In genomic region chr17:81528651-81529436, GRCh38 we compare ENCODE assay signal across 1 cellular context.
TF ChIP-seq lines count a peak whose summit lies in the region.

No MANE protein-coding gene starts in this region.

TF ChIP-seq in HepG2, 621 proteins besides CTCF, POLR2A, EP300 and RAD21 (continued from another document):
- TF ChIP-seq, protein P1, sequence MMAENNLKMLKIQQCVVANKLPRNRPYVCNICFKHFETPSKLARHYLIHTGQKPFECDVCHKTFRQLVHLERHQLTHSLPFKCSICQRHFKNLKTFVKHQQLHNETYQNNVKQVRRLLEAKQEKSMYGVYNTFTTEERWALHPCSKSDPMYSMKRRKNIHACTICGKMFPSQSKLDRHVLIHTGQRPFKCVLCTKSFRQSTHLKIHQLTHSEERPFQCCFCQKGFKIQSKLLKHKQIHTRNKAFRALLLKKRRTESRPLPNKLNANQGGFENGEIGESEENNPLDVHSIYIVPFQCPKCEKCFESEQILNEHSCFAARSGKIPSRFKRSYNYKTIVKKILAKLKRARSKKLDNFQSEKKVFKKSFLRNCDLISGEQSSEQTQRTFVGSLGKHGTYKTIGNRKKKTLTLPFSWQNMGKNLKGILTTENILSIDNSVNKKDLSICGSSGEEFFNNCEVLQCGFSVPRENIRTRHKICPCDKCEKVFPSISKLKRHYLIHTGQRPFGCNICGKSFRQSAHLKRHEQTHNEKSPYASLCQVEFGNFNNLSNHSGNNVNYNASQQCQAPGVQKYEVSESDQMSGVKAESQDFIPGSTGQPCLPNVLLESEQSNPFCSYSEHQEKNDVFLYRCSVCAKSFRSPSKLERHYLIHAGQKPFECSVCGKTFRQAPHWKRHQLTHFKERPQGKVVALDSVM (CRISPR knock-in tag; IDR thresholded peaks at IDR 0.05), result no peak
- TF ChIP-seq ZNF605 (CRISPR knock-in tag; IDR thresholded peaks at IDR 0.05) (0 out of 2 replicates have a peak, but pooled peaks have one; percentile 30), KLF11 (CRISPR knock-in tag; IDR thresholded peaks at IDR 0.05) (no peak), ZBTB7A (CRISPR knock-in tag; IDR thresholded peaks at IDR 0.05) (0 out of 2 replicates have a peak, but pooled peaks have one; percentile 22), ZNF557 (CRISPR knock-in tag; IDR thresholded peaks at IDR 0.05) (no peak), KDM3A (CRISPR knock-in tag; IDR thresholded peaks at IDR 0.05; ENCODE audit: low read depth) (no peak), ZFYVE20 (CRISPR knock-in tag; IDR thresholded peaks at IDR 0.05; ENCODE audit: borderline replicate concordance, low read depth) (no peak), SYNCRIP (IDR thresholded peaks at IDR 0.05; ENCODE audit: insufficient read depth, low read depth, low read length) (no peak), NCOA1 (CRISPR knock-in tag; IDR thresholded peaks at IDR 0.05) (no peak), POLR2AphosphoS5 (IDR thresholded peaks at IDR 0.05; ENCODE audit: low read depth, low read length) (no peak), SP1 (IDR thresholded peaks at IDR 0.05) (no peak), SP1 (CRISPR knock-in tag; IDR thresholded peaks at IDR 0.05) (no peak), ZNF20 (CRISPR knock-in tag; IDR thresholded peaks at IDR 0.05) (no peak), HOXD1 (CRISPR knock-in tag; IDR thresholded peaks at IDR 0.05) (no peak), PITX1 (CRISPR knock-in tag; IDR thresholded peaks at IDR 0.05) (no peak), ZNF777 (CRISPR knock-in tag; IDR thresholded peaks at IDR 0.05) (peak; percentile 63; the same call in 1 of the 2 replicates), IKZF5 (CRISPR knock-in tag; IDR thresholded peaks at IDR 0.05) (0 out of 2 replicates have a peak, but pooled peaks have one; percentile 24), ZNF343 (CRISPR knock-in tag; IDR thresholded peaks at IDR 0.05) (0 out of 2 replicates have a peak, but pooled peaks have one; percentile 44), AKAP8 (CRISPR knock-in tag; IDR thresholded peaks at IDR 0.05) (no peak), ZBTB38 (CRISPR knock-in tag; IDR thresholded peaks at IDR 0.05) (no peak), ELF1 (CRISPR knock-in tag; IDR thresholded peaks at IDR 0.05) (peak; percentile 41; the same call in 1 of the 2 replicates), ZNF280D (CRISPR knock-in tag; IDR thresholded peaks at IDR 0.05) (0 out of 2 replicates have a peak, but pooled peaks have one; percentile 32), ZNF788 (CRISPR knock-in tag; IDR thresholded peaks at IDR 0.05; ENCODE audit: borderline replicate concordance) (0 out of 2 replicates have a peak, but pooled peaks have one; percentile 17), ZNF432 (CRISPR knock-in tag; IDR thresholded peaks at IDR 0.05; ENCODE audit: borderline replicate concordance) (no peak), ZBTB46 (CRISPR knock-in tag; IDR thresholded peaks at IDR 0.05; ENCODE audit: borderline replicate concordance) (no peak), ZNF333 (CRISPR knock-in tag; IDR thresholded peaks at IDR 0.05; ENCODE audit: borderline replicate concordance) (no peak), NFYB (CRISPR knock-in tag; IDR thresholded peaks at IDR 0.05) (no peak), PHF8 (CRISPR knock-in tag; IDR thresholded peaks at IDR 0.05) (peak; percentile 32; the same call in 1 of the 2 replicates), ZNF589 (CRISPR knock-in tag; conservative IDR thresholded peaks at IDR 0.05) (0 out of 2 replicates have a peak, but pooled peaks have one; percentile 49), SPEN (CRISPR knock-in tag; IDR thresholded peaks at IDR 0.05; ENCODE audit: low read depth) (no peak), ZNF510 (CRISPR knock-in tag; IDR thresholded peaks at IDR 0.05; ENCODE audit: low read depth) (no peak), STAT5B (CRISPR knock-in tag; IDR thresholded peaks at IDR 0.05) (no peak), RNF2 (conservative IDR thresholded peaks at IDR 0.05; ENCODE audit: low read depth) (0 out of 2 replicates have a peak, but pooled peaks have one; percentile 25), ZNF775 (CRISPR knock-in tag; IDR thresholded peaks at IDR 0.05; ENCODE audit: borderline replicate concordance) (no peak), CC2D1A (CRISPR knock-in tag; IDR thresholded peaks at IDR 0.05) (no peak), ZNF484 (CRISPR knock-in tag; IDR thresholded peaks at IDR 0.05; ENCODE audit: borderline replicate concordance, low read depth) (no peak), MIER3 (CRISPR knock-in tag; IDR thresholded peaks at IDR 0.05; ENCODE audit: borderline replicate concordance) (no peak), RBM39 (IDR thresholded peaks at IDR 0.05; ENCODE audit: low read depth, low read length, poor library complexity, severe bottlenecking) (no peak), MAFG (CRISPR knock-in tag; IDR thresholded peaks at IDR 0.05) (no peak), ZFP41 (CRISPR knock-in tag; IDR thresholded peaks at IDR 0.05; ENCODE audit: borderline replicate concordance) (peak; percentile 61; the same call in 1 of the 2 replicates), ZFP90 (CRISPR knock-in tag; IDR thresholded peaks at IDR 0.05; ENCODE audit: borderline replicate concordance) (no peak), MATR3 (CRISPR knock-in tag; IDR thresholded peaks at IDR 0.05) (no peak), PAXIP1 (CRISPR knock-in tag; conservative IDR thresholded peaks at IDR 0.05) (no peak), KDM5A (IDR thresholded peaks at IDR 0.05; ENCODE audit: borderline replicate concordance, low read length) (no peak), FOXO1 (CRISPR knock-in tag; IDR thresholded peaks at IDR 0.05) (no peak)
- TF ChIP-seq, protein P2, sequence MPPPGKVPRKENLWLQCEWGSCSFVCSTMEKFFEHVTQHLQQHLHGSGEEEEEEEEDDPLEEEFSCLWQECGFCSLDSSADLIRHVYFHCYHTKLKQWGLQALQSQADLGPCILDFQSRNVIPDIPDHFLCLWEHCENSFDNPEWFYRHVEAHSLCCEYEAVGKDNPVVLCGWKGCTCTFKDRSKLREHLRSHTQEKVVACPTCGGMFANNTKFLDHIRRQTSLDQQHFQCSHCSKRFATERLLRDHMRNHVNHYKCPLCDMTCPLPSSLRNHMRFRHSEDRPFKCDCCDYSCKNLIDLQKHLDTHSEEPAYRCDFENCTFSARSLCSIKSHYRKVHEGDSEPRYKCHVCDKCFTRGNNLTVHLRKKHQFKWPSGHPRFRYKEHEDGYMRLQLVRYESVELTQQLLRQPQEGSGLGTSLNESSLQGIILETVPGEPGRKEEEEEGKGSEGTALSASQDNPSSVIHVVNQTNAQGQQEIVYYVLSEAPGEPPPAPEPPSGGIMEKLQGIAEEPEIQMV (CRISPR knock-in tag; IDR thresholded peaks at IDR 0.05; ENCODE audit: low read depth), result no peak
- TF ChIP-seq, protein P3, sequence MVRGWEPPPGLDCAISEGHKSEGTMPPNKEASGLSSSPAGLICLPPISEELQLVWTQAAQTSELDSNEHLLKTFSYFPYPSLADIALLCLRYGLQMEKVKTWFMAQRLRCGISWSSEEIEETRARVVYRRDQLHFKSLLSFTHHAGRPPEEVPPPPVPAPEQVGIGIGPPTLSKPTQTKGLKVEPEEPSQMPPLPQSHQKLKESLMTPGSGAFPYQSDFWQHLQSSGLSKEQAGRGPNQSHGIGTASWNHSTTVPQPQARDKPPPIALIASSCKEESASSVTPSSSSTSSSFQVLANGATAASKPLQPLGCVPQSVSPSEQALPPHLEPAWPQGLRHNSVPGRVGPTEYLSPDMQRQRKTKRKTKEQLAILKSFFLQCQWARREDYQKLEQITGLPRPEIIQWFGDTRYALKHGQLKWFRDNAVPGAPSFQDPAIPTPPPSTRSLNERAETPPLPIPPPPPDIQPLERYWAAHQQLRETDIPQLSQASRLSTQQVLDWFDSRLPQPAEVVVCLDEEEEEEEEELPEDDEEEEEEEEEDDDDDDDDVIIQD (CRISPR knock-in tag; IDR thresholded peaks at IDR 0.05; ENCODE audit: low read depth), result no peak
- TF ChIP-seq, protein P4, sequence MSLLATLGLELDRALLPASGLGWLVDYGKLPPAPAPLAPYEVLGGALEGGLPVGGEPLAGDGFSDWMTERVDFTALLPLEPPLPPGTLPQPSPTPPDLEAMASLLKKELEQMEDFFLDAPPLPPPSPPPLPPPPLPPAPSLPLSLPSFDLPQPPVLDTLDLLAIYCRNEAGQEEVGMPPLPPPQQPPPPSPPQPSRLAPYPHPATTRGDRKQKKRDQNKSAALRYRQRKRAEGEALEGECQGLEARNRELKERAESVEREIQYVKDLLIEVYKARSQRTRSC (CRISPR knock-in tag; IDR thresholded peaks at IDR 0.05; ENCODE audit: low read depth), result no peak
